In genomic region chr5:70900533-70901271, GRCh38 we compare ENCODE assay signal across 8 cellular contexts. TPM values are rescaled to one million over a fixed set of nuclear protein-coding genes. Genes with fewer than 3 reads are reported as not detected.
DNase-seq lines count a peak whose midpoint lies in the region; ATAC-seq, FAIRE-seq and TF ChIP-seq lines count a peak whose summit lies in the region.
"Not testable (repeated sequence)": the region's sequence is repeated elsewhere in the genome, so short reads cannot be mapped to it uniquely, and the experiment has no call there.

Gene SERF1A, plus strand, starts transcription at chr5:70900669. Its CDS starts 201 bp downstream, at chr5:70900870.

- in situ Hi-C loops in G401 (cut with HindIII; ENCODE audit: low sequenced_read_pairs); IMR-90 (cut with MboI; ENCODE audit: low sequenced_read_pairs); HepG2 (cut with HindIII; ENCODE audit: extremely low pct_ligation_motif_present, low pct_unique_long_range_greater_than_20kb); gastrocnemius medialis (cut with MboI; ENCODE audit: low sequenced_read_pairs in 4 of 4): not testable (repeated sequence)

- H3K4me3 ChIP-seq in H7 (ENCODE audit: insufficient read depth, low read depth, low read length); IMR-90 (ENCODE audit: insufficient read depth, low read depth, low read length); body of pancreas; HepG2 (replicated peaks in 1 of 3; ENCODE audit: insufficient read depth in 1 of 3, low read depth in 2 of 3, low read length in 3 of 3); gastrocnemius medialis: not testable (repeated sequence)

- not testable (repeated sequence) for H4K20me1 ChIP-seq in IMR-90 (ENCODE audit: insufficient read depth, low read length); HepG2 (ENCODE audit: insufficient read depth, low read length)

- no CpG with 5 or more reads among the region's 66 CpGs for WGBS in IMR-90 (ENCODE audit: extremely low coverage in 2 of 2, insufficient read length in 1 of 2), 2 experiments
- WGBS in body of pancreas, 2 donors, result no CpG with 5 or more reads among the region's 66 CpGs
- no CpG with 5 or more reads among the region's 66 CpGs for WGBS in HepG2 (ENCODE audit: low lambda C conversion rate)

- not testable (repeated sequence) for H3K79me2 ChIP-seq in HepG2 (ENCODE audit: insufficient read depth, low read length)

- H2BK15ac ChIP-seq in IMR-90 (ENCODE audit: low read depth, low read length), result not testable (repeated sequence)

- H3K23ac ChIP-seq in IMR-90 (ENCODE audit: low read depth, low read length), result not testable (repeated sequence)

- not testable (repeated sequence) for DNase-seq in G401 (ENCODE audit: low spot score); H7; IMR-90; body of pancreas; HepG2 (ENCODE audit: low spot score); gastrocnemius medialis

- H2AK5ac ChIP-seq in IMR-90 (ENCODE audit: low read depth, low read length), result not testable (repeated sequence)

- H3K18ac ChIP-seq in IMR-90 (ENCODE audit: low read depth, low read length), result not testable (repeated sequence)

- not testable (repeated sequence) for H3K4ac ChIP-seq in IMR-90 (ENCODE audit: low read depth, low read length)

- ATAC-seq in GM19372 (IDR thresholded peaks at IDR 0.05; ENCODE audit: low read depth, unreplicated experiment) (peak; percentile 89), HG03066 (IDR thresholded peaks at IDR 0.05; ENCODE audit: low read depth, unreplicated experiment) (peak; percentile 82), IMR-90 (ENCODE audit: low read depth) (peak; percentile 97), body of pancreas (peak; percentile 98), HepG2 (peak; percentile 99), gastrocnemius medialis (peak; percentile 95 to 96)

- not testable (repeated sequence) for H3K4me2 ChIP-seq in IMR-90 (ENCODE audit: low read depth, low read length); HepG2 (ENCODE audit: low read depth, low read length)

- not testable (repeated sequence) for H3K36me3 ChIP-seq in H7 (replicated peaks; ENCODE audit: control insufficient read depth, insufficient read depth, low read length); IMR-90 (ENCODE audit: control insufficient read depth, insufficient read depth, low read length); body of pancreas (replicated peaks in 1 of 2; ENCODE audit: insufficient read depth in 1 of 2, low read depth in 2 of 2); HepG2 (replicated peaks in 1 of 2; ENCODE audit: control insufficient read depth in 1 of 2, insufficient read depth in 2 of 2, low read length in 2 of 2); gastrocnemius medialis

- H3K4me1 ChIP-seq in IMR-90 (ENCODE audit: control insufficient read depth, insufficient read depth, low read length); body of pancreas; HepG2 (ENCODE audit: insufficient read depth, low read length); gastrocnemius medialis: not testable (repeated sequence)

- not testable (repeated sequence) for H2AFZ ChIP-seq in IMR-90 (replicated peaks; ENCODE audit: low read length, poor library complexity); HepG2 (ENCODE audit: low read length)

- not testable (repeated sequence) for H3K9me1 ChIP-seq in IMR-90 (ENCODE audit: insufficient read depth, low read length)

- H2BK120ac ChIP-seq in IMR-90 (ENCODE audit: low read depth, low read length), result not testable (repeated sequence)

- not testable (repeated sequence) for H3K79me1 ChIP-seq in IMR-90 (ENCODE audit: low read depth in 1 of 2, low read length in 2 of 2)

- CTCF ChIA-PET in IMR-90 (lab: Yijun Ruan, JAX); HepG2 (lab: Yijun Ruan, JAX; ENCODE audit: low intra/inter-chr PET ratio, low total read pairs): not testable (repeated sequence)

- H4K5ac ChIP-seq in IMR-90 (ENCODE audit: low read depth, low read length), result not testable (repeated sequence)

- intact Hi-C loops in IMR-90 (cut with micrococcal nuclease); body of pancreas (cut with DNase I); HepG2 (cut with micrococcal nuclease; ENCODE audit: unreplicated experiment); gastrocnemius medialis (cut with DNase I; ENCODE audit: low total_unique reads): not testable (repeated sequence)

- not testable (repeated sequence) for TF ChIP-seq CTCF in IMR-90 (conservative IDR thresholded peaks at IDR 0.05; ENCODE audit: low read depth, low read length); body of pancreas (IDR thresholded peaks at IDR 0.05); HepG2 (CRISPR knock-in tag; IDR thresholded peaks at IDR 0.05); gastrocnemius medialis (IDR thresholded peaks at IDR 0.05 in 4 of 5, conservative IDR thresholded peaks at IDR 0.05 in 1 of 5)

- not testable (repeated sequence) for H3K56ac ChIP-seq in IMR-90 (ENCODE audit: extremely low read depth, insufficient read depth, low read length)

- dilution Hi-C loops in IMR-90 (cut with HindIII; ENCODE audit: low sequenced_read_pairs, unreplicated experiment), result not testable (repeated sequence)

- not testable (repeated sequence) for H3K27me3 ChIP-seq in H7 (ENCODE audit: control insufficient read depth, insufficient read depth, low read length); IMR-90 (ENCODE audit: control insufficient read depth, insufficient read depth, low read length); body of pancreas; HepG2 (ENCODE audit: control insufficient read depth in 1 of 2, insufficient read depth in 2 of 2, low read length in 2 of 2); gastrocnemius medialis

- TF ChIP-seq RAD21 in IMR-90 (IDR thresholded peaks at IDR 0.05; ENCODE audit: low read length); HepG2 (CRISPR knock-in tag; IDR thresholded peaks at IDR 0.05): not testable (repeated sequence)

- not testable (repeated sequence) for TF ChIP-seq EP300 in HepG2 (IDR thresholded peaks at IDR 0.05; ENCODE audit: low read depth in 2 of 2, low read length in 2 of 2); HepG2 (CRISPR knock-in tag; IDR thresholded peaks at IDR 0.05; ENCODE audit: borderline replicate concordance)

- not testable (repeated sequence) for H3K9me3 ChIP-seq in IMR-90 (ENCODE audit: control insufficient read depth, insufficient read depth, low read length); body of pancreas; HepG2 (ENCODE audit: low read length); gastrocnemius medialis

- H2BK20ac ChIP-seq in IMR-90 (ENCODE audit: low read depth, low read length), result not testable (repeated sequence)

- not testable (repeated sequence) for H3K27ac ChIP-seq in IMR-90 (ENCODE audit: insufficient read depth, low read length); body of pancreas; HepG2 (ENCODE audit: extremely low read length, insufficient read depth, low read length); gastrocnemius medialis

- not testable (repeated sequence) for H4K91ac ChIP-seq in IMR-90 (ENCODE audit: insufficient read depth, low read depth, low read length)

- not testable (repeated sequence) for FAIRE-seq in HepG2 (lab: Jason Lieb, UNC)

- TF ChIP-seq POLR2A in IMR-90 (IDR thresholded peaks at IDR 0.05; ENCODE audit: low read depth, low read length); body of pancreas (IDR thresholded peaks at IDR 0.05); HepG2 (IDR thresholded peaks at IDR 0.05; ENCODE audit: insufficient read depth in 1 of 2, low read depth in 2 of 2, low read length in 2 of 2); gastrocnemius medialis (IDR thresholded peaks at IDR 0.05): not testable (repeated sequence)

- H3K14ac ChIP-seq in IMR-90 (replicated peaks; ENCODE audit: low read depth, low read length), result not testable (repeated sequence)

- H3K9ac ChIP-seq in IMR-90 (ENCODE audit: low read depth, low read length); HepG2 (ENCODE audit: insufficient read depth, low read depth, low read length): not testable (repeated sequence)

- not testable (repeated sequence) for H2AK9ac ChIP-seq in IMR-90 (replicated peaks; ENCODE audit: low read depth, low read length, poor library complexity)

- not testable (repeated sequence) for H4K8ac ChIP-seq in IMR-90 (ENCODE audit: low read depth in 2 of 2, low read length in 2 of 2)

- BruUV-seq in IMR-90 (replicated peaks; lab: Mats Ljungman, UMichigan); HepG2 (replicated peaks; lab: Mats Ljungman, UMichigan): not testable (repeated sequence)

- POLR2A ChIA-PET in IMR-90 (lab: Charles Lee; ENCODE audit: unreplicated experiment); HepG2 (lab: Yijun Ruan, JAX): not testable (repeated sequence)

- H2BK5ac ChIP-seq in IMR-90 (ENCODE audit: low read depth, low read length, poor library complexity, severe bottlenecking), result not testable (repeated sequence)

RNA-seq across cellular contexts. Expression of gene SERF1A, which starts in this region (rescaled TPM):
- total RNA-seq in G401 (2014; rRNA removed; shearing (Covaris generic)), result 24.6 and 46.1 TPM in 2 replicates
- 10.2 and 10.9 TPM in 2 replicates for total RNA-seq in H7 (2014; rRNA removed; shearing (Covaris generic))
- total RNA-seq in IMR-90 (2012; rRNA removed), result 2.2 and 7.2 TPM in 2 replicates
- polyA plus RNA-seq in IMR-90 (2012; rRNA removed), result 2.8 and 3.7 TPM in 2 replicates
- 0.91 and 1.0 TPM in 2 replicates for polyA plus RNA-seq in IMR-90 (2012; cell fraction: cytosol; rRNA removed)
- 0.12 and 1.6 TPM in 2 replicates for polyA plus RNA-seq in IMR-90 (2012; cell fraction: nucleus; rRNA removed; ENCODE audit: low replicate concordance)
- 10 to 100 TPM in 1 of 2 donors, 1 to 10 TPM in 1; 7.3 to 10.1 TPM for total RNA-seq in body of pancreas
- total RNA-seq in HepG2 (2016; rRNA removed; fragmentation: Illumina TruSeq; extraction: Trizol), result 0.55 and 1.8 TPM in 2 replicates
- total RNA-seq in HepG2 (2016; cell fraction: cytosol; rRNA removed; fragmentation: Illumina TruSeq; extraction: Trizol; ENCODE audit: low read depth), result 5.7 and 8.3 TPM in 2 replicates
- 0.48 and 3.6 TPM in 2 replicates for total RNA-seq in HepG2 (2016; cell fraction: insoluble cytoplasmic fraction; rRNA removed; fragmentation: Illumina TruSeq; extraction: Trizol)
- total RNA-seq in HepG2 (2016; cell fraction: membrane; rRNA removed; fragmentation: Illumina TruSeq; extraction: Trizol), result 2.0 and 2.6 TPM in 2 replicates
- 2.8 and 4.2 TPM in 2 replicates for total RNA-seq in HepG2 (2016; cell fraction: nucleus; rRNA removed; fragmentation: Illumina TruSeq; extraction: Trizol)
- polyA plus RNA-seq in HepG2 (2011; rRNA removed), result 1.4 and 1.7 TPM in 2 replicates
- polyA plus RNA-seq in HepG2 (2011; cell fraction: cytosol; rRNA removed), result 0.74 and 0.85 TPM in 2 replicates
- 3.0 TPM in 1 of 2 replicates, not detected in the other for polyA plus RNA-seq in HepG2 (2011; cell fraction: nucleus; rRNA removed)
- 0.72 and 4.2 TPM in 2 replicates for polyA plus RNA-seq in HepG2 (2012)
- 4.3 and 8.4 TPM in 2 replicates for polyA plus RNA-seq in HepG2 (2016; cell fraction: cytosol; fragmentation: Illumina TruSeq; extraction: Trizol; ENCODE audit: low read depth)
- polyA plus RNA-seq in HepG2 (2016; cell fraction: insoluble cytoplasmic fraction; fragmentation: Illumina TruSeq; extraction: Trizol; ENCODE audit: low read depth), result 1.1 and 1.4 TPM in 2 replicates
- polyA plus RNA-seq in HepG2 (2016; cell fraction: membrane; fragmentation: Illumina TruSeq; extraction: Trizol; ENCODE audit: low read depth), result 2.2 and 4.0 TPM in 2 replicates
- 0.92 and 3.2 TPM in 2 replicates for polyA plus RNA-seq in HepG2 (2016; cell fraction: nucleus; fragmentation: Illumina TruSeq; extraction: Trizol; ENCODE audit: insufficient read depth, low read depth)
- polyA minus RNA-seq in HepG2 (2011; rRNA and poly(A)+ RNA removed; ENCODE audit: low replicate concordance), result 0.68 and 1.8 TPM in 2 replicates
- polyA minus RNA-seq in HepG2 (2011; cell fraction: cytosol; rRNA and poly(A)+ RNA removed), result 0.99 and 3.8 TPM in 2 replicates
- polyA minus RNA-seq in HepG2 (2011; cell fraction: nucleus; rRNA and poly(A)+ RNA removed), result 6.0 and 7.7 TPM in 2 replicates
- total RNA-seq in gastrocnemius medialis, result 10 to 100 TPM in 1 of 4 donors, 1 to 10 TPM in 3; 2.9 to 15.0 (median 6.2) TPM
